In the genomic region with DNA sequence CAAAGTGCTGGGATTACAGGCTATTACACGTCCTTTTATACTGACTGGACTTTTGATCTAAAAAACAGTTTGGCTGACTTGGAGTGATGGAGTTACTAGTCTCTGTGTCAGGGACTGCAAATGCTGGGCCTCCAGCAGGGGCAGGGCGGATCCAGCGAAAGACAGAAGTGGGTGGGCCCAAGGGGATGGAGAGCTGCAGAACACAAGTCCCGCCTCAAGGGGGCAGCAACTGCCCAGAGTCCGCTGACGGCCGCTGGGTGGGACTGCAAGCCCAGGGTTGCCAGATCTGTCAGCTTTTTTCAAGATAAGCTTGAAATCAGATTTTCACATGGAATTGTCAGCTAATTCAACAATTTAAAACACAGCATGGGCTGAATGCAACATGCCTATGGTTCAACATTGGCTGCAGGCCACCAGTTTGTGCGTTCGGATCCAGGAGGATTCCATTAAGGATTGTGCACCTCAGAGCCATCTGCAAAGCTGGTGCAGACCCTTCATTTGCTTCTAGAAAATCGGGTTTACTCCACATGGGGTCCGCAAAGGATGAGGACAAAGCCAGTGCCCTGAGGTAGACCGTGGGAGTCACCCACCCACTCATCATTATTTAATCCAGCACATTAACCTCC, we compare ENCODE assay signal across 8 cellular contexts. TPM values are rescaled to one million over a fixed set of nuclear protein-coding genes. Genes with fewer than 3 reads are reported as not detected.
DNase-seq lines count a peak whose midpoint lies in the region; ATAC-seq and TF ChIP-seq lines count a peak whose summit lies in the region.

No MANE protein-coding gene starts in this region.

- peaks cover 4% of the 10 kb centered on the region for H4K20me1 ChIP-seq in OCI-LY3 (ENCODE audit: insufficient read depth, low read length)

- TF ChIP-seq CTCF in OCI-LY3 (IDR thresholded peaks at IDR 0.05; ENCODE audit: low read depth, low read length) = peak; percentile 82

- no peak overlapping the region for H3K27ac ChIP-seq in OCI-LY3 (ENCODE audit: low read length)

- H3K27me3 ChIP-seq in OCI-LY3 (ENCODE audit: low read depth, low read length) (no peaks in the 10 kb centered on the region), endocrine pancreas (ENCODE audit: control insufficient read depth, insufficient read depth, low read length) (no peaks in the 10 kb centered on the region)

- H3K9ac ChIP-seq in OCI-LY3 (ENCODE audit: low read length) (no peak overlapping the region), endocrine pancreas (ENCODE audit: control insufficient read depth, insufficient read depth, low read length) (peak overlapping the region; percentile 84)

- peak; percentile 82 for ATAC-seq in GM21529 (IDR thresholded peaks at IDR 0.05; ENCODE audit: unreplicated experiment)

- H3K9me3 ChIP-seq in OCI-LY3 (ENCODE audit: insufficient read depth, low read length) (no peaks in the 10 kb centered on the region), endocrine pancreas (ENCODE audit: control insufficient read depth, low read length) (no peaks in the 10 kb centered on the region)

- no peak overlapping the region for H3K4me2 ChIP-seq in OCI-LY3 (ENCODE audit: low read length)

- DNase-seq in Caki2 (ENCODE audit: low read depth) (peak; percentile 77), KBM-7 (peak; percentile 96), midbrain (lab: John Stamatoyannopoulos, UW) (peak; percentile 95)
- peak; percentile 76 for DNase-seq in activated CD8-positive, alpha-beta memory T cell treated with anti-CD3 and anti-CD28 coated beads, Interleukin-2, amount 50 U/mL, for 24 hours (ENCODE audit: extremely low read depth)
- DNase-seq in stimulated activated CD8-positive, alpha-beta memory T cell treated with anti-CD3 and anti-CD28 coated beads, Interleukin-2, amount 100 ng/mL, for 48 hours (ENCODE audit: low read depth in 2 of 2) = peak; percentile 80 to 83

- H3K4me1 ChIP-seq in OCI-LY3 (ENCODE audit: low read length) (0 out of 2 replicates have a peak, but pooled peaks cover 4% of the 10 kb centered on the region), endocrine pancreas (ENCODE audit: control insufficient read depth, insufficient read depth, low read length) (no peaks in the 10 kb centered on the region)

- H2AFZ ChIP-seq in OCI-LY3 (ENCODE audit: low read depth, low read length) = no peak overlapping the region

- no peak overlapping the region for H3K4me3 ChIP-seq in OCI-LY3 (ENCODE audit: low read length)
- no peak overlapping the region for H3K4me3 ChIP-seq in endocrine pancreas (ENCODE audit: control insufficient read depth, insufficient read depth, low read length)

- in situ Hi-C loops in Caki2 (cut with HindIII; ENCODE audit: low pct_unique_long_range_greater_than_20kb, low sequenced_read_pairs) (loop anchor here (25.0 kb wide), 1 partner anchor 92 kb away; the partner anchor contains the start of gene PAFAH2), KBM-7 (cut with MboI; ENCODE audit: low pct_unique_long_range_greater_than_20kb, low sequenced_read_pairs) (loop anchor here (10.0 kb wide), 1 partner anchor 99 kb away; the partner anchor contains the start of gene PAFAH2)

- H3K79me2 ChIP-seq in OCI-LY3 (ENCODE audit: low read length) = no peaks in the 10 kb centered on the region

- peaks cover 22% of the 10 kb centered on the region for H3K36me3 ChIP-seq in OCI-LY3 (replicated peaks; ENCODE audit: low read depth, low read length)
- H3K36me3 ChIP-seq in endocrine pancreas (ENCODE audit: control insufficient read depth, insufficient read depth, low read length) = no peaks in the 10 kb centered on the region

RNA-seq across cellular contexts. Expression of gene STMN1, which starts 10.7 kb away (rescaled TPM):
- total RNA-seq in Caki2 (2014; rRNA removed; shearing (Covaris generic); ENCODE audit: low replicate concordance) = 65.2 and 92.4 TPM in 2 replicates

RNA-seq across cellular contexts. Expression of gene PAQR7, which starts 20.0 kb away (rescaled TPM):
- total RNA-seq in Caki2 (2014; rRNA removed; shearing (Covaris generic); ENCODE audit: low replicate concordance) = 7.0 and 14.1 TPM in 2 replicates

RNA-seq across cellular contexts. Expression of gene AUNIP, which starts 36.2 kb away (rescaled TPM):
- 11.5 and 13.1 TPM in 2 replicates for total RNA-seq in Caki2 (2014; rRNA removed; shearing (Covaris generic); ENCODE audit: low replicate concordance)
